ENCODE assay signal across 1 cellular context in the genomic region with DNA sequence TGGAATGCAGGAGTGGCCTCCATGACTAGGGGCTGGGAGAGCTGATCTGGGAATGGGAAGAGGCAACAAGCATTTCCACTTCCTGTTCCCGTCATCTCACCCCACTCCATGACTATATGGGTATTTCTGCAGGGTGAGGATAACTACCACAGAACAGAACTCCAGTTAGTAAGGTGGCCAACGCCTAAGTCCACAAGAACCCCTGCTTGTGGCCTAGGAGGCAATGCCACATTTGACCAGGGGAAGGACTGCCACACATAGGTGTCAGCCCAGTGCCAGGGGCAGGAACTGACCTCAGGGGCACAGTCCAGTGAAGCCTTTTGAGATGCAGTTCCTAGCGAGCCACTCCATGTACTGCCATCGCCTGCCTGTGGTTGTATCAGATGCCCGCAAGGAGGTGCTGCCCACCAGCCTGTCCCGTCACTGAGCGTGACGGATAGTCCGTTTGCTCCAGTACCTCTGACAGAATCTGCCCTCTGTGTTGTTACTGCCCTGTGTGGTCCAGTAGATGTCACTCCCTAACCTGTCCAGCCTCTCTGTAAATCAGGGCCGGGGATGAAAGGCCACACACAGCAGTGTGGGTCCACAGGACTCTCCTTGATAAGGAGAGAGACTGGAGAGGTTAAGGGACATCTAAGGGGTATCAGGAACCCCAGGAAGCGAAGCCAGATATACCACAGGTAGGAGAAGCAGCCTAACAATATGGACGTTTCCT.
TF ChIP-seq lines count a peak whose summit lies in the region.

No MANE protein-coding gene starts in this region.

TF ChIP-seq in HepG2, 621 proteins besides CTCF, POLR2A, EP300 and RAD21 (continued from another document):
- TF ChIP-seq, protein P1, sequence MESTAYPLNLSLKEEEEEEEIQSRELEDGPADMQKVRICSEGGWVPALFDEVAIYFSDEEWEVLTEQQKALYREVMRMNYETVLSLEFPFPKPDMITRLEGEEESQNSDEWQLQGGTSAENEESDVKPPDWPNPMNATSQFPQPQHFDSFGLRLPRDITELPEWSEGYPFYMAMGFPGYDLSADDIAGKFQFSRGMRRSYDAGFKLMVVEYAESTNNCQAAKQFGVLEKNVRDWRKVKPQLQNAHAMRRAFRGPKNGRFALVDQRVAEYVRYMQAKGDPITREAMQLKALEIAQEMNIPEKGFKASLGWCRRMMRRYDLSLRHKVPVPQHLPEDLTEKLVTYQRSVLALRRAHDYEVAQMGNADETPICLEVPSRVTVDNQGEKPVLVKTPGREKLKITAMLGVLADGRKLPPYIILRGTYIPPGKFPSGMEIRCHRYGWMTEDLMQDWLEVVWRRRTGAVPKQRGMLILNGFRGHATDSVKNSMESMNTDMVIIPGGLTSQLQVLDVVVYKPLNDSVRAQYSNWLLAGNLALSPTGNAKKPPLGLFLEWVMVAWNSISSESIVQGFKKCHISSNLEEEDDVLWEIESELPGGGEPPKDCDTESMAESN (CRISPR knock-in tag; conservative IDR thresholded peaks at IDR 0.05) = 0 out of 2 replicates have a peak, but pooled peaks have one; percentile 62
